10 cellular contexts compared by ENCODE assay signal in genomic region chr12:42483534-42483857, GRCh38.
DNase-seq lines count a peak whose midpoint lies in the region; ATAC-seq, FAIRE-seq and TF ChIP-seq lines count a peak whose summit lies in the region.
"Had no signal": no experiment of that assay in that cellular context is flagged by ENCODE, and none has a peak within 500 bp of the region (broad histone marks: within the 10 kb centered on the region; RNA-seq: fewer than 3 reads in every experiment).

No MANE protein-coding gene starts in this region.

- peaks cover 8% of the 10 kb centered on the region for H3K4me1 ChIP-seq in muscle layer of colon (ENCODE audit: insufficient read depth, low read length)

- ATAC-seq in HG03025 (IDR thresholded peaks at IDR 0.05; ENCODE audit: low FRiP score, unreplicated experiment): peak; percentile 28

- H3K4me3 ChIP-seq in WI38 (ENCODE audit: low read depth, low read length) (peak overlapping the region; percentile 84), epithelial cell of esophagus (ENCODE audit: low read length) (peak overlapping the region; percentile 56), muscle layer of colon (ENCODE audit: low read depth in 1 of 2, low read length in 2 of 2) (peak overlapping the region; percentile 77 to 78)

- H3K9me3 ChIP-seq in muscle layer of colon (ENCODE audit: low read length): no peaks in the 10 kb centered on the region

- TF ChIP-seq CTCF in WI38 (IDR thresholded peaks at IDR 0.05; ENCODE audit: low read depth, low read length): no peak
- no peak for TF ChIP-seq CTCF in epithelial cell of esophagus (IDR thresholded peaks at IDR 0.05; ENCODE audit: insufficient read depth, low read depth, low read length, missing control alignments)

- peak overlapping the region; percentile 70 for H3K9ac ChIP-seq in muscle layer of colon (ENCODE audit: low read length)

- DNase-seq in activated gamma-delta T cell (lab: John Stamatoyannopoulos, UW) (peak; percentile 19), activated gamma-delta T cell treated with Interleukin-2 at 50 U/mL for 16 hours (no peak), epithelial cell of esophagus (ENCODE audit: low read depth) (no peak), urothelium cell line (ENCODE audit: low spot score) (peak; percentile 81), NCI-H2171 treated with DMSO at 0.1 percent for 48 hours (lab: John Stamatoyannopoulos, UW) (no peak)

- H3K27me3 ChIP-seq in muscle layer of colon (ENCODE audit: control insufficient read depth in 1 of 2, insufficient read depth in 2 of 2, low read length in 2 of 2): peaks cover 0 to 6% of the 10 kb centered on the region in 2 donors

- FAIRE-seq in urothelium cell line (lab: Jason Lieb, UNC): peak; percentile 46
- FAIRE-seq: endometrium, G401.6 had no signal

- H3K36me3 ChIP-seq in muscle layer of colon (ENCODE audit: insufficient read depth, low read length): no peaks in the 10 kb centered on the region

- H3K27ac ChIP-seq in muscle layer of colon (ENCODE audit: low read depth, low read length): peak overlapping the region; percentile 82

Comparison
In these comparisons a context has a peak if more than half of its experiments do, and no peak if none do; other contexts are left out.
1. DNase-seq: peak in activated gamma-delta T cell (single experiment) and urothelium cell line (single experiment); none in activated gamma-delta T cell treated with Interleukin-2 at 50 U/mL for 16 hours (single experiment), epithelial cell of esophagus (single experiment) and NCI-H2171 treated with DMSO at 0.1 percent for 48 hours (single experiment).
2. Peak in every context shown above with its lines, with median percentiles within 50 percentile points of each other: H3K4me3 ChIP-seq.